In genomic region chr3:197366301-197367044, GRCh38 we compare ENCODE assay signal across 15 cellular contexts.
DNase-seq lines count a peak whose midpoint lies in the region; ATAC-seq and TF ChIP-seq lines count a peak whose summit lies in the region.
"Had no signal": no experiment of that assay in that cellular context is flagged by ENCODE, and none has a peak within 500 bp of the region (broad histone marks: within the 10 kb centered on the region; RNA-seq: fewer than 3 reads in every experiment).

No MANE protein-coding gene starts in this region.

- H2BK15ac ChIP-seq in mesenchymal stem cell (ENCODE audit: low read depth, poor library complexity, severe bottlenecking) = no peak overlapping the region

- no TSS peak for BruUV-seq in MCF 10A (replicated peaks; lab: Mats Ljungman, UMichigan)

- no peak overlapping the region for H2AFZ ChIP-seq in mesenchymal stem cell (ENCODE audit: low read depth, low read length)

- WGBS in mesenchymal stem cell = 96% methylated on average over 12 of the region's 13 CpGs

- no peak overlapping the region for H3K9ac ChIP-seq in mesenchymal stem cell (ENCODE audit: low read length)

- H3K18ac ChIP-seq in mesenchymal stem cell (ENCODE audit: low read depth in 1 of 2, low read length in 2 of 2) = no peak overlapping the region

- H3K23ac ChIP-seq in mesenchymal stem cell (ENCODE audit: low read length in 2 of 2) = no peak overlapping the region

- H4K8ac ChIP-seq in mesenchymal stem cell (ENCODE audit: low read length) = no peak overlapping the region

- no peak overlapping the region for H3K4me2 ChIP-seq in mesenchymal stem cell (ENCODE audit: low read length, poor library complexity, severe bottlenecking)

- no peaks in the 10 kb centered on the region for H3K36me3 Mint-ChIP-seq in MCF 10A (ENCODE audit: insufficient read depth, unreplicated experiment)
- H3K36me3 Mint-ChIP-seq: type B pancreatic cell had no signal

- H2BK5ac ChIP-seq in mesenchymal stem cell (ENCODE audit: low read depth, low read length, poor library complexity, severe bottlenecking) = no peak overlapping the region

- no peaks in the 10 kb centered on the region for H3K79me1 ChIP-seq in mesenchymal stem cell (replicated peaks; ENCODE audit: low read length, poor library complexity, severe bottlenecking)

- H3K9me3 Mint-ChIP-seq in MCF 10A (ENCODE audit: unreplicated experiment) = no peaks in the 10 kb centered on the region
- H3K9me3 Mint-ChIP-seq: type B pancreatic cell had no signal

- no peak for ATAC-seq in GM18511 (IDR thresholded peaks at IDR 0.05; ENCODE audit: unreplicated experiment)
- ATAC-seq: activated CD8-positive, alpha-beta T cell treated with anti-CD3 and anti-CD28 coated beads, Interleukin-2, amount 10 ng/mL, durations not matched to agents 7 days and 5 days; HepG2; naive thymus-derived CD8-positive, alpha-beta T cell had no signal

- H3K9me3 ChIP-seq in mesenchymal stem cell (ENCODE audit: control insufficient read depth, low read length) = no peaks in the 10 kb centered on the region

- H3K27ac ChIP-seq in mesenchymal stem cell (ENCODE audit: low read length, poor library complexity, severe bottlenecking) = peak overlapping the region; percentile 89

- H3K4me1 Mint-ChIP-seq in MCF 10A (ENCODE audit: insufficient read depth, unreplicated experiment) = peaks cover 36% of the 10 kb centered on the region
- H3K4me1 Mint-ChIP-seq: naive thymus-derived CD8-positive, alpha-beta T cell had no signal

- DNase-seq in A172 (ENCODE audit: low spot score) (peak; percentile 90), LoVo (ENCODE audit: low spot score) (peak; percentile 15), MCF 10A (ENCODE audit: unreplicated experiment) (peak; percentile 67), mesenchymal stem cell (no peak), pons (ENCODE audit: low spot score) (no peak), SW 1271 (lab: John Stamatoyannopoulos, UW) (no peak)
- DNase-seq in activated CD4-positive, alpha-beta T cell treated with anti-CD3 and anti-CD28 coated beads for 1 hour = no peak
- DNase-seq: activated CD8-positive, alpha-beta T cell treated with anti-CD3 and anti-CD28 coated beads, Interleukin-2, amount 10 ng/mL, durations not matched to agents 7 days and 5 days; activated naive CD4-positive, alpha-beta T cell treated with anti-CD3 and anti-CD28 coated beads, Interleukin-2, amount 50 U/mL, for 16 hours; islet precursor cell; naive thymus-derived CD8-positive, alpha-beta T cell; small intestine had no signal

- H3K27me3 ChIP-seq in mesenchymal stem cell (ENCODE audit: control insufficient read depth in 1 of 2, insufficient read depth in 1 of 2, low read length in 2 of 2) = peaks cover 0 to 15% of the 10 kb centered on the region in 2 experiments

- no peak for TF ChIP-seq CTCF in MCF 10A (IDR thresholded peaks at IDR 0.05; ENCODE audit: unreplicated experiment)

- peak overlapping the region; percentile 55 for H3K27ac Mint-ChIP-seq in MCF 10A (ENCODE audit: low read depth, unreplicated experiment)
- H3K27ac Mint-ChIP-seq: activated CD8-positive, alpha-beta T cell treated with anti-CD3 and anti-CD28 coated beads, Interleukin-2, amount 10 ng/mL, durations not matched to agents 7 days and 5 days; type B pancreatic cell had no signal

- H3K4me1 ChIP-seq in mesenchymal stem cell (ENCODE audit: control insufficient read depth, insufficient read depth, low read depth, low read length) = peaks cover 32% of the 10 kb centered on the region

- H3K36me3 ChIP-seq in mesenchymal stem cell (ENCODE audit: control insufficient read depth in 1 of 2, insufficient read depth in 2 of 2, low read depth in 1 of 2, low read length in 2 of 2) = no peaks in the 10 kb centered on the region

- POLR2A ChIA-PET in MCF 10A (lab: Yijun Ruan, JAX) = interaction anchor here (0.6 to 2.4 kb wide), 12 partner anchors 9 to 322 kb away, joined by 3 to 11 read pairs (median 4); partner anchors contain the start of gene DLG1

- no peak overlapping the region for H2BK120ac ChIP-seq in mesenchymal stem cell (ENCODE audit: low read depth, low read length)

- no peak overlapping the region for H4K91ac ChIP-seq in mesenchymal stem cell (ENCODE audit: low read length)

- H2AK5ac ChIP-seq in mesenchymal stem cell (ENCODE audit: low read length, severe bottlenecking) = peak overlapping the region; percentile 68

- no peaks in the 10 kb centered on the region for H3K27me3 Mint-ChIP-seq in MCF 10A (ENCODE audit: insufficient read depth, unreplicated experiment)
- H3K27me3 Mint-ChIP-seq: type B pancreatic cell had no signal

- H3K4me3 ChIP-seq in mesenchymal stem cell (ENCODE audit: insufficient read depth in 1 of 2, low read depth in 1 of 2, low read length in 2 of 2) = no peak overlapping the region

- no peak overlapping the region for H2BK12ac ChIP-seq in mesenchymal stem cell (ENCODE audit: low read length in 2 of 2)

- H3K4ac ChIP-seq in mesenchymal stem cell (ENCODE audit: low read depth in 1 of 2, low read length in 2 of 2) = no peak overlapping the region

- intact Hi-C loops in MCF 10A (cut with micrococcal nuclease) = loop anchor here (2.0 kb wide), 1 partner anchor 60 kb away; no protein-coding TSS in a partner anchor

- H3K14ac ChIP-seq in mesenchymal stem cell (ENCODE audit: low read length in 2 of 2) = no peak overlapping the region

- no peak overlapping the region for H3K4me3 Mint-ChIP-seq in MCF 10A (ENCODE audit: unreplicated experiment)
- H3K4me3 Mint-ChIP-seq: activated CD8-positive, alpha-beta T cell treated with anti-CD3 and anti-CD28 coated beads, Interleukin-2, amount 10 ng/mL, durations not matched to agents 7 days and 5 days; naive thymus-derived CD8-positive, alpha-beta T cell; type B pancreatic cell had no signal

- CTCF ChIA-PET in MCF 10A (lab: Yijun Ruan, JAX) = interaction anchor here (0.6 to 1.3 kb wide), 7 partner anchors 10 to 114 kb away, joined by 3 to 4 read pairs (median 3); no protein-coding TSS in a partner anchor

Comparison
In these comparisons a context has a peak if more than half of its experiments do, and no peak if none do; other contexts are left out.
1. DNase-seq: peak in A172 (single experiment), LoVo (single experiment) and MCF 10A (single experiment); none in mesenchymal stem cell (single experiment), pons (single experiment), SW 1271 (0 of 2) and activated CD4-positive, alpha-beta T cell treated with anti-CD3 and anti-CD28 coated beads for 1 hour (single experiment).